In genomic region chr4:124804584-124804983, GRCh38 we compare ENCODE assay signal across 13 cellular contexts.
DNase-seq lines count a peak whose midpoint lies in the region; ATAC-seq and TF ChIP-seq lines count a peak whose summit lies in the region.
"Had no signal": no experiment of that assay in that cellular context is flagged by ENCODE, and none has a peak within 500 bp of the region (broad histone marks: within the 10 kb centered on the region; RNA-seq: fewer than 3 reads in every experiment).

No MANE protein-coding gene starts in this region.

- H3K27me3 ChIP-seq in upper lobe of left lung = no peaks in the 10 kb centered on the region

- no peaks in the 10 kb centered on the region for H3K9me3 ChIP-seq in upper lobe of left lung

- H3K27ac ChIP-seq in upper lobe of left lung = no peak overlapping the region
- H3K27ac ChIP-seq: HL-60 had no signal

- H3K27ac Mint-ChIP-seq in WTC11 (no peak overlapping the region), MCF 10A (ENCODE audit: low read depth, unreplicated experiment) (no peak overlapping the region)
- H3K27ac Mint-ChIP-seq: CD14-positive monocyte had no signal

- peaks cover 7% of the 10 kb centered on the region for H3K36me3 Mint-ChIP-seq in WTC11
- no peaks in the 10 kb centered on the region for H3K36me3 Mint-ChIP-seq in MCF 10A (ENCODE audit: insufficient read depth, unreplicated experiment)
- H3K36me3 Mint-ChIP-seq: CD14-positive monocyte had no signal

- H3K4me1 Mint-ChIP-seq in WTC11 (peaks cover 22% of the 10 kb centered on the region), MCF 10A (ENCODE audit: insufficient read depth, unreplicated experiment) (no peaks in the 10 kb centered on the region)
- H3K4me1 Mint-ChIP-seq: CD14-positive monocyte had no signal

- CTCF ChIA-PET in WTC11 (lab: Charles Lee) (interaction anchor here (1.0 kb wide), 1 partner anchor 19 kb away, joined by 3 read pairs; no protein-coding TSS in a partner anchor), MCF 10A (lab: Yijun Ruan, JAX) (interaction anchor here (1.0 to 1.6 kb wide), 2 partner anchors 18 to 19 kb away, joined by 3 to 5 read pairs; no protein-coding TSS in a partner anchor)

- TF ChIP-seq EP300 in upper lobe of left lung (IDR thresholded peaks at IDR 0.05) = no peak

- peak; percentile 84 for ATAC-seq in GM18858 (IDR thresholded peaks at IDR 0.05; ENCODE audit: unreplicated experiment)
- ATAC-seq in GM21619 (IDR thresholded peaks at IDR 0.05; ENCODE audit: unreplicated experiment) = peak; percentile 86
- peak; percentile 92 for ATAC-seq in HG03432 (IDR thresholded peaks at IDR 0.05; ENCODE audit: unreplicated experiment)
- ATAC-seq in WTC11 = no peak
- no peak for ATAC-seq in upper lobe of left lung (ENCODE audit: low FRiP score in 2 of 2)
- ATAC-seq: sciatic nerve had no signal

- no peaks in the 10 kb centered on the region for H3K4me1 ChIP-seq in upper lobe of left lung

- no TSS peak for BruUV-seq in MCF 10A (replicated peaks; lab: Mats Ljungman, UMichigan)

- H3K9me3 Mint-ChIP-seq in WTC11 (peaks cover 22% of the 10 kb centered on the region), MCF 10A (ENCODE audit: unreplicated experiment) (peaks cover 6% of the 10 kb centered on the region)

- TF ChIP-seq POLR2A in upper lobe of left lung (IDR thresholded peaks at IDR 0.05) = no peak

- TF ChIP-seq CTCF in WTC11 (IDR thresholded peaks at IDR 0.05) (no peak), upper lobe of left lung (IDR thresholded peaks at IDR 0.05) (no peak), MCF 10A (IDR thresholded peaks at IDR 0.05; ENCODE audit: unreplicated experiment) (no peak)

- no peak overlapping the region for H3K4me3 ChIP-seq in upper lobe of left lung

- peak; percentile 54 for DNase-seq in fibroblast of peridontal ligament (ENCODE audit: extremely low read depth)
- no peak for DNase-seq in WTC11 (ENCODE audit: low spot score)
- DNase-seq in COLO668 (lab: John Stamatoyannopoulos, UW; ENCODE audit: unreplicated experiment) = no peak
- no peak for DNase-seq in upper lobe of left lung
- no peak for DNase-seq in MCF 10A (ENCODE audit: unreplicated experiment)
- DNase-seq: cortex of kidney, NCI-H1436 treated with DMSO at 0.1 percent for 48 hours had no signal

- H3K4me3 Mint-ChIP-seq in WTC11 = no peak overlapping the region
- H3K4me3 Mint-ChIP-seq in MCF 10A (ENCODE audit: unreplicated experiment) = no peak overlapping the region
- H3K4me3 Mint-ChIP-seq: CD14-positive monocyte had no signal

- H3K27me3 Mint-ChIP-seq in WTC11 (ENCODE audit: low read depth) (no peaks in the 10 kb centered on the region), MCF 10A (ENCODE audit: insufficient read depth, unreplicated experiment) (no peaks in the 10 kb centered on the region)

- no peaks in the 10 kb centered on the region for H3K36me3 ChIP-seq in upper lobe of left lung

- intact Hi-C loops in MCF 10A (cut with micrococcal nuclease) = no loop called here

- POLR2A ChIA-PET in WTC11 (lab: Charles Lee) (no interaction called here), MCF 10A (lab: Yijun Ruan, JAX) (interaction anchor here (1.3 kb wide), 1 partner anchor 16 kb away, joined by 3 read pairs; no protein-coding TSS in a partner anchor)

TF ChIP-seq in WTC11, 78 proteins besides CTCF, POLR2A, EP300 and RAD21 (continues in another document):
- TF ChIP-seq RORB (CRISPR knock-in tag; IDR thresholded peaks at IDR 0.05) (no peak), ZNF423 (CRISPR knock-in tag; IDR thresholded peaks at IDR 0.05) (no peak), ZNF317 (CRISPR knock-in tag; IDR thresholded peaks at IDR 0.05; ENCODE audit: borderline replicate concordance, low read depth) (no peak), NFE2L1 (CRISPR knock-in tag; IDR thresholded peaks at IDR 0.05) (no peak), ZNF219 (CRISPR knock-in tag; IDR thresholded peaks at IDR 0.05; ENCODE audit: borderline replicate concordance) (no peak), ZNF263 (CRISPR knock-in tag; IDR thresholded peaks at IDR 0.05; ENCODE audit: low read depth) (no peak), ZNF532 (CRISPR knock-in tag; IDR thresholded peaks at IDR 0.05; ENCODE audit: borderline replicate concordance) (no peak), NR1H2 (CRISPR knock-in tag; IDR thresholded peaks at IDR 0.05) (no peak)
- TF ChIP-seq, protein P1, sequence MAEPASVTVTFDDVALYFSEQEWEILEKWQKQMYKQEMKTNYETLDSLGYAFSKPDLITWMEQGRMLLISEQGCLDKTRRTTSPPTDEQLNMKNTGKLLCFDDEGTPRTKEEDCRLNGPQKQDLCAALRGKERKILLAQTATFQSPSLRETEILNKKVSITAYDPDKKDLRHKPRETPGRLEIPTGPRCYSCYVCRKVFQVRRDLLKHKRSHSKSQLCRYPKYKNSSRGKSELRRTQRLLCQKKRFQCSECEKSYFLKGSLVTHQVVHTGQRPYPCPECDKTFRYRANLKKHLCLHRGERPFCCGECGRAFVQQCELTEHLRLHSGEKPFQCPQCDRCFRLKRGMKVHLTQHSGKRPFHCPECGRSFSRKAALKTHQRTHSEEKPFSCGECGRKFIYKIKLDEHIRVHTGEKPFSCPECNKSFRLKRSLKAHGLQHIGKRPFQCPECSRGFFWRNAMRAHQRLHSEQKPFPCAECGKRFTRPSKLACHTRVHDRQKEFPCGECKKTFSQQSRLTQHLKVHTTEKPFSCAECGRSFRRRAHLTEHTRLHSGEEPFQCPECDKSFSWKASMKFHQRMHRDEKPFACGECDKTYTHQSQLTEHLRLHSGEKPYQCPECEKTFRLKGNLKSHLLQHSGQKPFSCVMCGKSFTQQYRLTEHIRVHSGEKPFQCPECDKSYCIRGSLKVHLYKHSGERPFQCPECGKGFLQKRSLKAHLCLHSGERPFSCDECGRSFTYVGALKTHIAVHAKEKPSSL (CRISPR knock-in tag; conservative IDR thresholded peaks at IDR 0.05) = no peak
- TF ChIP-seq, protein P2, sequence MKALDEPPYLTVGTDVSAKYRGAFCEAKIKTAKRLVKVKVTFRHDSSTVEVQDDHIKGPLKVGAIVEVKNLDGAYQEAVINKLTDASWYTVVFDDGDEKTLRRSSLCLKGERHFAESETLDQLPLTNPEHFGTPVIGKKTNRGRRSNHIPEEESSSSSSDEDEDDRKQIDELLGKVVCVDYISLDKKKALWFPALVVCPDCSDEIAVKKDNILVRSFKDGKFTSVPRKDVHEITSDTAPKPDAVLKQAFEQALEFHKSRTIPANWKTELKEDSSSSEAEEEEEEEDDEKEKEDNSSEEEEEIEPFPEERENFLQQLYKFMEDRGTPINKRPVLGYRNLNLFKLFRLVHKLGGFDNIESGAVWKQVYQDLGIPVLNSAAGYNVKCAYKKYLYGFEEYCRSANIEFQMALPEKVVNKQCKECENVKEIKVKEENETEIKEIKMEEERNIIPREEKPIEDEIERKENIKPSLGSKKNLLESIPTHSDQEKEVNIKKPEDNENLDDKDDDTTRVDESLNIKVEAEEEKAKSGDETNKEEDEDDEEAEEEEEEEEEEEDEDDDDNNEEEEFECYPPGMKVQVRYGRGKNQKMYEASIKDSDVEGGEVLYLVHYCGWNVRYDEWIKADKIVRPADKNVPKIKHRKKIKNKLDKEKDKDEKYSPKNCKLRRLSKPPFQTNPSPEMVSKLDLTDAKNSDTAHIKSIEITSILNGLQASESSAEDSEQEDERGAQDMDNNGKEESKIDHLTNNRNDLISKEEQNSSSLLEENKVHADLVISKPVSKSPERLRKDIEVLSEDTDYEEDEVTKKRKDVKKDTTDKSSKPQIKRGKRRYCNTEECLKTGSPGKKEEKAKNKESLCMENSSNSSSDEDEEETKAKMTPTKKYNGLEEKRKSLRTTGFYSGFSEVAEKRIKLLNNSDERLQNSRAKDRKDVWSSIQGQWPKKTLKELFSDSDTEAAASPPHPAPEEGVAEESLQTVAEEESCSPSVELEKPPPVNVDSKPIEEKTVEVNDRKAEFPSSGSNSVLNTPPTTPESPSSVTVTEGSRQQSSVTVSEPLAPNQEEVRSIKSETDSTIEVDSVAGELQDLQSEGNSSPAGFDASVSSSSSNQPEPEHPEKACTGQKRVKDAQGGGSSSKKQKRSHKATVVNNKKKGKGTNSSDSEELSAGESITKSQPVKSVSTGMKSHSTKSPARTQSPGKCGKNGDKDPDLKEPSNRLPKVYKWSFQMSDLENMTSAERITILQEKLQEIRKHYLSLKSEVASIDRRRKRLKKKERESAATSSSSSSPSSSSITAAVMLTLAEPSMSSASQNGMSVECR (CRISPR knock-in tag; IDR thresholded peaks at IDR 0.05; ENCODE audit: borderline replicate concordance) = no peak

Comparison
In these comparisons a context has a peak if more than half of its experiments do, and no peak if none do; other contexts are left out.
1. ATAC-seq: peak in GM18858 (single experiment), GM21619 (single experiment) and HG03432 (single experiment); none in WTC11 (single experiment) and upper lobe of left lung (0 of 2).